In the genomic region with DNA sequence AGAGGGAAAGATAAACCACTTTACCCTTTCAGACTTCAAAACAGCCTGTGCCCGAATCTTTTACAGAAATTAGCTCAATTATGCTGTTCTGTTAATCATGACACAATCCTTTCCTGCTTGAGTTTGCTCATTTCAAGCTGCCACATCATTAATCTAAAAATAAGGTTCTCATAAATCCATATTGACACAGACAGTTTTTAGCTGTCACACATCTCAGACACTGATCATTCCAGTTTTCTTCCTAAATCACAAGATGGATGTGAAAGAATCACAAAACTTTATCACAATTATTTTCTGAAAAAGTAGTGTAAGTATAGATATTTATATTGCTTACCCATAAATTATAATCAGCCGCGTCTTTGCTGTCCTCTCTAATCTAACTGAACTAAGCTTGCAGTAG, we compare ENCODE assay signal across 27 cellular contexts. TPM values are rescaled to one million over a fixed set of nuclear protein-coding genes. Genes with fewer than 3 reads are reported as not detected.
DNase-seq lines count a peak whose midpoint lies in the region; FAIRE-seq and TF ChIP-seq lines count a peak whose summit lies in the region.
"Had no signal": no experiment of that assay in that cellular context is flagged by ENCODE, and none has a peak within 500 bp of the region (broad histone marks: within the 10 kb centered on the region; RNA-seq: fewer than 3 reads in every experiment).

No MANE protein-coding gene starts in this region.

- H2AK5ac ChIP-seq in neuronal stem cell (ENCODE audit: low read depth, low read length): no peak overlapping the region

- no peak overlapping the region for H2BK5ac ChIP-seq in neuronal stem cell (ENCODE audit: low read length)

- H3K23ac ChIP-seq in neuronal stem cell (ENCODE audit: low read depth, low read length, poor library complexity): no peak overlapping the region

- H3K4me2 ChIP-seq in astrocyte (ENCODE audit: low read length): no peak overlapping the region
- no peak overlapping the region for H3K4me2 ChIP-seq in neuronal stem cell (ENCODE audit: insufficient read depth, low read length, poor library complexity, severe bottlenecking)

- TF ChIP-seq CTCF in HFFc6 (IDR thresholded peaks at IDR 0.05) (no peak), astrocyte (IDR thresholded peaks at IDR 0.05; ENCODE audit: insufficient read depth, low read depth, low read length) (no peak), GM10266 (IDR thresholded peaks at IDR 0.05; ENCODE audit: control insufficient read depth, insufficient read depth, low read depth, missing control alignments) (no peak)

- H2AFZ ChIP-seq in astrocyte (ENCODE audit: low read depth, low read length) (no peak overlapping the region), neuronal stem cell (ENCODE audit: low read length) (peak overlapping the region; percentile 74)

- DNase-seq in HFFc6: no peak
- DNase-seq in astrocyte (ENCODE audit: low read depth): no peak
- DNase-seq in neuronal stem cell (ENCODE audit: low spot score): no peak
- peak; percentile 6 for DNase-seq in superior temporal gyrus (ENCODE audit: extremely low spot score)
- no peak for DNase-seq in kidney tubule cell (ENCODE audit: low spot score)
- DNase-seq in AG20443 (ENCODE audit: low spot score): no peak
- no peak for DNase-seq in GM10266 (ENCODE audit: extremely low spot score)
- DNase-seq: activated CD4-positive, alpha-beta T cell treated with anti-CD3 and anti-CD28 coated beads, Interleukin-2, amount 50 U/mL, for 4 hours; activated CD8-positive, alpha-beta memory T cell treated with anti-CD3 and anti-CD28 coated beads, Interleukin-2, amount 50 U/mL, for 48 hours; activated naive CD8-positive, alpha-beta T cell treated with anti-CD3 and anti-CD28 coated beads, Interleukin-2, amount 10 ng/mL, durations not matched to agents 7 days and 5 days; CD8-positive, alpha-beta T cell; cortex of kidney; DMS53; glutamatergic neuron; H9; left cardiac atrium; midbrain; NCI-H1105 treated with DMSO at 0.1 percent for 48 hours; NCI-H2081 treated with DMSO at 0.1 percent for 48 hours; uterus had no signal

- H4K91ac ChIP-seq in neuronal stem cell (ENCODE audit: low read depth, low read length, poor library complexity): no peak overlapping the region

- H4K20me1 ChIP-seq in astrocyte (ENCODE audit: insufficient read depth, low read length): no peaks in the 10 kb centered on the region

- no peak overlapping the region for H4K8ac ChIP-seq in neuronal stem cell (ENCODE audit: low read depth, low read length)

- H3K9me3 ChIP-seq in astrocyte (ENCODE audit: insufficient read depth, low read depth, low read length) (no peaks in the 10 kb centered on the region), neuronal stem cell (replicated peaks in 1 of 2; ENCODE audit: control insufficient read depth in 2 of 2, insufficient read depth in 1 of 2, low read depth in 1 of 2, low read length in 2 of 2) (no peaks in the 10 kb centered on the region)
- H3K9me3 ChIP-seq: uterus had no signal

- H3K18ac ChIP-seq in neuronal stem cell (ENCODE audit: low read length): no peak overlapping the region

- H3K36me3 Mint-ChIP-seq in HFFc6 (ENCODE audit: low read depth) (no peaks in the 10 kb centered on the region), astrocyte (ENCODE audit: low read depth, unreplicated experiment) (no peaks in the 10 kb centered on the region)
- H3K36me3 Mint-ChIP-seq: activated naive CD8-positive, alpha-beta T cell treated with anti-CD3 and anti-CD28 coated beads, Interleukin-2, amount 10 ng/mL, durations not matched to agents 7 days and 5 days; CD8-positive, alpha-beta T cell had no signal

- H3K27ac ChIP-seq in astrocyte (ENCODE audit: low read depth, low read length) (no peak overlapping the region), neuronal stem cell (replicated peaks; ENCODE audit: low read length) (no peak overlapping the region)
- H3K27ac ChIP-seq: SK-N-MC, uterus had no signal

- no peaks in the 10 kb centered on the region for H3K79me1 ChIP-seq in neuronal stem cell (ENCODE audit: low read depth, low read length)

- H2BK15ac ChIP-seq in neuronal stem cell (ENCODE audit: low read length): no peak overlapping the region

- H3K4me1 ChIP-seq in astrocyte (ENCODE audit: insufficient read depth, low read length) (peaks cover 6% of the 10 kb centered on the region), neuronal stem cell (ENCODE audit: control insufficient read depth in 2 of 2, insufficient read depth in 1 of 2, low read depth in 1 of 2, low read length in 2 of 2) (peaks cover 0 to 12% of the 10 kb centered on the region in 2 donors)
- H3K4me1 ChIP-seq: uterus had no signal

- WGBS in neuronal stem cell (ENCODE audit: extremely low coverage in 2 of 2, insufficient read length in 2 of 2, insufficient replicate concordance in 1 of 2), 2 donors: no CpG with 5 or more reads among the region's 3 CpGs

- H3K79me2 ChIP-seq in astrocyte (ENCODE audit: insufficient read depth, low read length): no peaks in the 10 kb centered on the region

- H3K27ac Mint-ChIP-seq in HFFc6 (no peak overlapping the region), astrocyte (ENCODE audit: unreplicated experiment) (no peak overlapping the region)
- H3K27ac Mint-ChIP-seq: activated naive CD8-positive, alpha-beta T cell treated with anti-CD3 and anti-CD28 coated beads, Interleukin-2, amount 10 ng/mL, durations not matched to agents 7 days and 5 days; activated T-helper 2 cell treated with anti-CD3 and anti-CD28 coated beads, Interferon-gamma antibody, Interleukin-2, Interleukin-4, amounts not matched to agents 10 μg/mL and 5 μg/mL and 100 μg/mL, durations not matched to agents 14 hours and 24 hours and 36 hours; CD8-positive, alpha-beta T cell; H9; T-helper 2 cell treated with Interferon-gamma antibody and Interleukin-4, amounts not matched to agents 5 μg/mL and 100 μg/mL, for 36 hours had no signal

- H3K9me3 Mint-ChIP-seq in HFFc6 (no peaks in the 10 kb centered on the region), astrocyte (ENCODE audit: unreplicated experiment) (no peaks in the 10 kb centered on the region)
- H3K9me3 Mint-ChIP-seq: activated naive CD8-positive, alpha-beta T cell treated with anti-CD3 and anti-CD28 coated beads, Interleukin-2, amount 10 ng/mL, durations not matched to agents 7 days and 5 days; activated T-helper 2 cell treated with anti-CD3 and anti-CD28 coated beads, Interferon-gamma antibody, Interleukin-2, Interleukin-4, amounts not matched to agents 10 μg/mL and 5 μg/mL and 100 μg/mL, durations not matched to agents 14 hours and 24 hours and 36 hours; CD8-positive, alpha-beta T cell; T-helper 2 cell treated with Interferon-gamma antibody and Interleukin-4, amounts not matched to agents 5 μg/mL and 100 μg/mL, for 36 hours had no signal

- peak overlapping the region; percentile 64 for H3K4me3 Mint-ChIP-seq in HFFc6
- no peak overlapping the region for H3K4me3 Mint-ChIP-seq in astrocyte (ENCODE audit: unreplicated experiment)
- H3K4me3 Mint-ChIP-seq: activated naive CD8-positive, alpha-beta T cell treated with anti-CD3 and anti-CD28 coated beads, Interleukin-2, amount 10 ng/mL, durations not matched to agents 7 days and 5 days; CD8-positive, alpha-beta T cell; H9; T-helper 2 cell treated with Interferon-gamma antibody and Interleukin-4, amounts not matched to agents 5 μg/mL and 100 μg/mL, for 36 hours had no signal

- H3K14ac ChIP-seq in neuronal stem cell (ENCODE audit: low read length): no peak overlapping the region

- peaks cover 72% of the 10 kb centered on the region for H3K4me1 Mint-ChIP-seq in HFFc6 (ENCODE audit: low read depth)
- peaks cover 7% of the 10 kb centered on the region for H3K4me1 Mint-ChIP-seq in astrocyte (ENCODE audit: low read depth, unreplicated experiment)
- H3K4me1 Mint-ChIP-seq: activated naive CD8-positive, alpha-beta T cell treated with anti-CD3 and anti-CD28 coated beads, Interleukin-2, amount 10 ng/mL, durations not matched to agents 7 days and 5 days; H9 had no signal

- H3K36me3 ChIP-seq in astrocyte (ENCODE audit: insufficient read depth, low read length) (no peaks in the 10 kb centered on the region), neuronal stem cell (replicated peaks in 1 of 2; ENCODE audit: control insufficient read depth in 2 of 2, insufficient read depth in 2 of 2, low read length in 2 of 2) (no peaks in the 10 kb centered on the region)
- H3K36me3 ChIP-seq: uterus had no signal

- H2BK12ac ChIP-seq in neuronal stem cell (ENCODE audit: low read length): no peak overlapping the region

- no peaks in the 10 kb centered on the region for H3K27me3 ChIP-seq in astrocyte (ENCODE audit: insufficient read depth, low read length)
- H3K27me3 ChIP-seq in neuronal stem cell (ENCODE audit: control insufficient read depth in 3 of 3, insufficient read depth in 3 of 3, low read depth in 1 of 3, low read length in 3 of 3): no peaks in the 10 kb centered on the region
- H3K27me3 ChIP-seq: uterus had no signal

- H3K4me3 ChIP-seq in astrocyte (ENCODE audit: insufficient read depth, low read depth, low read length) (no peak overlapping the region), neuronal stem cell (ENCODE audit: low read length in 2 of 2) (no peak overlapping the region)
- H3K4me3 ChIP-seq: SK-N-MC, uterus had no signal

- H3K27me3 Mint-ChIP-seq in HFFc6 (ENCODE audit: insufficient read depth): no peaks in the 10 kb centered on the region
- no peaks in the 10 kb centered on the region for H3K27me3 Mint-ChIP-seq in astrocyte (ENCODE audit: low read depth, unreplicated experiment)
- H3K27me3 Mint-ChIP-seq: activated naive CD8-positive, alpha-beta T cell treated with anti-CD3 and anti-CD28 coated beads, Interleukin-2, amount 10 ng/mL, durations not matched to agents 7 days and 5 days had no signal

- peak; percentile 58 for FAIRE-seq in astrocyte (lab: Jason Lieb, UNC)
- FAIRE-seq: RCC 7860 had no signal

- H3K4ac ChIP-seq in neuronal stem cell (ENCODE audit: low read length): no peak overlapping the region

- no peak overlapping the region for H2BK120ac ChIP-seq in neuronal stem cell (ENCODE audit: low read depth, low read length)

- H3K9ac ChIP-seq in astrocyte (ENCODE audit: low read length) (no peak overlapping the region), neuronal stem cell (ENCODE audit: low read depth, low read length, poor library complexity) (no peak overlapping the region)

RNA-seq across cellular contexts. Expression of a gene that starts 27.9 kb away (rescaled TPM):
- not detected for total RNA-seq in HFFc6 (2021; fragmentation: NEBNext Ultra II Directional; extraction: Animal tissue kit (Norgen Biotek cat#: 25700))
- total RNA-seq in astrocyte: not detected in 2 replicates
- polyA plus RNA-seq in neuronal stem cell (2013, experiment 1 of 2): not detected
- polyA plus RNA-seq in neuronal stem cell (2013, experiment 2 of 2): 0.06 TPM
- total RNA-seq: activated naive CD8-positive, alpha-beta T cell treated with anti-CD3 and anti-CD28 coated beads, Interleukin-2, amount 10 ng/mL, durations not matched to agents 7 days and 5 days; activated T-helper 2 cell treated with anti-CD3 and anti-CD28 coated beads, Interferon-gamma antibody, Interleukin-2, Interleukin-4, amounts not matched to agents 10 μg/mL and 5 μg/mL and 100 μg/mL, durations not matched to agents 14 hours and 24 hours and 36 hours; CD8-positive, alpha-beta T cell; H9; left cardiac atrium; NCI-H460; subcutaneous adipose tissue; uterus had no signal
- polyA plus RNA-seq: neural cell had no signal
